ENCODE assay signal across 10 cellular contexts in the genomic region with DNA sequence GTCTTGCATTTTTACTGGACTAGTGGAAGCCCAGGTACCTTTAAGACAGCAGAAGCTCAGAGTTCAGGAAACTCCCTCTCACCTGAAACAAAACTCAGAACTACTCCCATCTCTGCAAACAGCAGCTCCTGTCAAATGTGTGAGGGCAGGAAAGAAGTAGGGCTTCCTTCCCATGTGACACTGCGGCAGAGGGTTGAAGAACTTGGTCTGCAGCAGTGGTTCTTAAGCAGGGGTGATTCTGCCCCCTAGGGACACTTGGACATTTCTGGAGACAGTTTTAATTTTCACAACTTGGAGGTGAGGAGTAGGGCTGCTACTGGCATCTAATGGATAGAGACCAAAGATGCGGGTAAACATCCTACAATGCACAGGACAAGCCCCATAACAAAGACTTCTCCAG.
DNase-seq lines count a peak whose midpoint lies in the region; ATAC-seq lines count a peak whose summit lies in the region.
"Had no signal": no experiment of that assay in that cellular context is flagged by ENCODE, and none has a peak within 500 bp of the region (broad histone marks: within the 10 kb centered on the region; RNA-seq: fewer than 3 reads in every experiment).

No MANE protein-coding gene starts in this region.

- H3K4me3 ChIP-seq in GM23248 = no peak overlapping the region
- H3K4me3 ChIP-seq: ascending aorta had no signal

- no peaks in the 10 kb centered on the region for H3K79me2 ChIP-seq in GM23248 (ENCODE audit: insufficient read depth)

- no peaks in the 10 kb centered on the region for H3K27me3 ChIP-seq in GM23248 (replicated peaks; ENCODE audit: insufficient read depth)
- H3K27me3 ChIP-seq: ascending aorta had no signal

- in situ Hi-C loops in GM23248 (cut with MboI) = loop anchor here (25.0 kb wide), 1 partner anchor 517 kb away; no protein-coding TSS in a partner anchor

- no peaks in the 10 kb centered on the region for H4K20me1 ChIP-seq in GM23248 (ENCODE audit: insufficient read depth)

- no peaks in the 10 kb centered on the region for H3K9me2 ChIP-seq in GM23248 (ENCODE audit: insufficient read depth)

- H3K36me3 ChIP-seq in GM23248 (ENCODE audit: low read depth) = no peaks in the 10 kb centered on the region
- H3K36me3 ChIP-seq: ascending aorta had no signal

- no peaks in the 10 kb centered on the region for H3F3A ChIP-seq in GM23248 (ENCODE audit: insufficient read depth)

- WGBS in GM23248 (ENCODE audit: low coverage in 1 of 2, low lambda C conversion rate in 2 of 2, missing lambda C conversion rate in 2 of 2), 2 experiments = 87 to 88% methylated on average over 2 of the region's 2 CpGs

- ATAC-seq in HG02763 (IDR thresholded peaks at IDR 0.05; ENCODE audit: unreplicated experiment) (no peak), GM19452 (IDR thresholded peaks at IDR 0.05; ENCODE audit: unreplicated experiment) (no peak)

- H3K4me1 ChIP-seq in GM23248 (ENCODE audit: insufficient read depth) = no peaks in the 10 kb centered on the region
- H3K4me1 ChIP-seq: ascending aorta had no signal

- no peaks in the 10 kb centered on the region for H3K9me3 ChIP-seq in GM23248 (ENCODE audit: low read depth)
- H3K9me3 ChIP-seq: ascending aorta had no signal

- DNase-seq in Daoy (ENCODE audit: low read depth) (peak; percentile 18), GM23248 (peak; percentile 35), NCI-H69 (lab: John Stamatoyannopoulos, UW) (peak; percentile 33), fibroblast of peridontal ligament (ENCODE audit: extremely low read depth) (peak; percentile 17), NCI-H2029 (lab: John Stamatoyannopoulos, UW) (no peak), NOMO-1 (lab: John Stamatoyannopoulos, UW; ENCODE audit: unreplicated experiment in 2 of 2) (no peak)
- DNase-seq: NCI-H1694 had no signal

- H3K27ac ChIP-seq in GM23248 = no peak overlapping the region
- H3K27ac ChIP-seq: ascending aorta had no signal

- H2AFZ ChIP-seq in GM23248 = no peak overlapping the region

- H3K4me2 ChIP-seq in GM23248 (ENCODE audit: unreplicated experiment) = no peak overlapping the region

- H3K9ac ChIP-seq in GM23248 = no peak overlapping the region

Comparison
In these comparisons a context has a peak if more than half of its experiments do, and no peak if none do; other contexts are left out.
1. DNase-seq: peak in Daoy (single experiment), GM23248 (single experiment), NCI-H69 (single experiment) and fibroblast of peridontal ligament (single experiment); none in NCI-H2029 (single experiment) and NOMO-1 (0 of 2).